ENCODE assay signal across 8 cellular contexts in genomic region chr2:75646583-75647425, GRCh38. TPM values are rescaled to one million over a fixed set of nuclear protein-coding genes. Genes with fewer than 3 reads are reported as not detected.
DNase-seq lines count a peak whose midpoint lies in the region; ATAC-seq and TF ChIP-seq lines count a peak whose summit lies in the region.

MRPL19 (plus strand) TSS chr2:75646783; CDS start chr2:75646808, 25 bp downstream.

- peaks cover 33% of the 10 kb centered on the region for H3K36me3 Mint-ChIP-seq in activated B cell treated with CpG ODN at 0.5 μM for 24 hours (ENCODE audit: low read depth)

- no peaks in the 10 kb centered on the region for H3K27me3 Mint-ChIP-seq in activated B cell treated with CpG ODN at 0.5 μM for 24 hours

- 0 to 1% (median 0%) methylated on average over 33 to 60 of the region's 60 CpGs for WGBS in spleen, 5 donors

- in situ Hi-C loops in GM18951 (cut with MboI; ENCODE audit: low sequenced_read_pairs, unreplicated experiment): no loop called here

- TF ChIP-seq CTCF in AG09309 (IDR thresholded peaks at IDR 0.05; ENCODE audit: control insufficient read depth, insufficient read depth, low read depth, low read length, missing control alignments) (no peak), activated B cell treated with CpG ODN at 0.5 μM for 24 hours (IDR thresholded peaks at IDR 0.05) (no peak), cardiac fibroblast (IDR thresholded peaks at IDR 0.05; ENCODE audit: low read depth, low read length) (no peak), spleen (IDR thresholded peaks at IDR 0.05 in 8 of 11, conservative IDR thresholded peaks at IDR 0.05 in 3 of 11) (no peak)

- no peaks in the 10 kb centered on the region for H3K27me3 ChIP-seq in spleen (replicated peaks in 1 of 7)

- H3K27ac ChIP-seq in spleen: peak within 1 kb of the TSS; percentile 64 to 87 (median 82)

- POLR2A ChIA-PET in activated B cell treated with CpG ODN at 0.5 μM for 24 hours (lab: Charles Lee): interaction anchor here (0.6 to 1.1 kb wide), 2 partner anchors 38 to 64 kb away, joined by 3 to 5 read pairs; partner anchors contain the start of gene GCFC2

- no peaks in the 10 kb centered on the region for H3K9me3 Mint-ChIP-seq in activated B cell treated with CpG ODN at 0.5 μM for 24 hours

- intact Hi-C loops in activated B cell treated with CpG ODN at 0.5 μM for 24 hours (cut with micrococcal nuclease) (loop anchor here (1.0 kb wide), 3 partner anchors 30 to 689 kb away; partner anchors contain the start of genes GCFC2 and POLE4), spleen (cut with DNase I; ENCODE audit: low total_unique reads) (no loop called here)

- peak within 1 kb of the TSS; percentile 91 for H3K27ac Mint-ChIP-seq in activated B cell treated with CpG ODN at 0.5 μM for 24 hours

- TF ChIP-seq POLR2A in GM18951 (IDR thresholded peaks at IDR 0.05; ENCODE audit: extremely low read depth, insufficient read depth, insufficient read length) (peak; percentile 60), spleen (IDR thresholded peaks at IDR 0.05) (no peak)

- H3K4me3 Mint-ChIP-seq in activated B cell treated with CpG ODN at 0.5 μM for 24 hours: peak within 1 kb of the TSS; percentile 95

- H3K36me3 ChIP-seq in spleen: peaks cover 0 to 33% (median 13%) of the 10 kb centered on the region in 6 donors

- CTCF ChIA-PET in activated B cell treated with CpG ODN at 0.5 μM for 24 hours (lab: Charles Lee): interaction anchor here (1.9 kb wide), 1 partner anchor 30 kb away, joined by 5 read pairs; no protein-coding TSS in a partner anchor

- peaks cover 8 to 37% (median 26%) of the 10 kb centered on the region in 6 donors for H3K4me1 ChIP-seq in spleen

- DNase-seq in AG09309 (ENCODE audit: low read depth) (peak; percentile 71), NCI-H226 (peak; percentile 91), activated B cell treated with CpG ODN at 0.5 μM for 24 hours (peak; percentile 59), cardiac fibroblast (ENCODE audit: low read depth in 2 of 2) (peak; percentile 95), inferior parietal cortex (ENCODE audit: extremely low spot score) (peak; percentile 97), spleen (peak; percentile 93)

- no peaks in the 10 kb centered on the region for H3K9me3 ChIP-seq in spleen

- H3K4me3 ChIP-seq in AG09309 (ENCODE audit: control insufficient read depth, low read depth, low read length): peak within 1 kb of the TSS; percentile 74
- H3K4me3 ChIP-seq in cardiac fibroblast (replicated peaks in 1 of 2; ENCODE audit: low read depth in 2 of 2, low read length in 2 of 2): peak within 1 kb of the TSS; percentile 95
- peak within 1 kb of the TSS; percentile 79 to 99 (median 90) for H3K4me3 ChIP-seq in spleen

- H3K4me1 Mint-ChIP-seq in activated B cell treated with CpG ODN at 0.5 μM for 24 hours: peaks cover 23% of the 10 kb centered on the region

- ATAC-seq in HG03175 (IDR thresholded peaks at IDR 0.05; ENCODE audit: unreplicated experiment): peak; percentile 96
- ATAC-seq in activated B cell treated with CpG ODN at 0.5 μM for 24 hours (ENCODE audit: low read depth): peak; percentile 96

RNA-seq across cellular contexts. Expression of gene MRPL19, which starts in this region (rescaled TPM):
- total RNA-seq in activated B cell treated with CpG ODN at 0.5 μM for 24 hours: 39.1 and 39.6 TPM in 2 replicates
- total RNA-seq in spleen: 10 to 100 TPM; 24.5 to 39.6 (median 33.6) TPM
- polyA plus RNA-seq in spleen: 10 to 100 TPM; 11.5 to 20.3 (median 13.7) TPM

Comparison
In these comparisons a context has a peak if more than half of its experiments do, and no peak if none do; other contexts are left out.
1. Peak in every context shown above with its lines: DNase-seq, ATAC-seq, H3K4me3 ChIP-seq and H3K27ac ChIP-seq.